In the genomic region with DNA sequence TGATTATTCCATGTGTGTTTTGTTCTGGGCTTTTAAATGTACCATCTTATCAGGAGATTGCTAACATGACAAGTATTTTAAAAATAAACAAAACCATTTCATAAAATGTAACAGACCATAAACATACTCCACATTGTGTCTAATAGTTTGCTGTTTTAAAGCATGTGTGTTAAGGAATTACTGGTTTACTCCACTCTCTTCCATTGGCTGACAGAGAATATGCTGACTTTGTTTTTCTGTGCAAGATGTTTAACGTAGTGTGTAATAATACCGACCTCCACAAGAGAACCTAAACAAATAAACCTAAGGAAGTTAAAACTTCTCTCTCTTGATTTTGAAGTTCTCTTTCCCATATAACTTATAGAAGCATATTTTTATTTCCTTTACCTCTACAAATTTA, we compare ENCODE assay signal across 26 cellular contexts. TPM values are rescaled to one million over a fixed set of nuclear protein-coding genes. Genes with fewer than 3 reads are reported as not detected.
A peak's percentile ranks its signal among the peaks of the same experiment; 100 is the strongest.
DNase-seq lines count a peak whose midpoint lies in the region; ATAC-seq, FAIRE-seq and TF ChIP-seq lines count a peak whose summit lies in the region.
"Had no signal": no experiment of that assay in that cellular context is flagged by ENCODE, and none has a peak within 500 bp of the region (broad histone marks: within the 10 kb centered on the region; RNA-seq: fewer than 3 reads in every experiment).

No MANE protein-coding gene starts in this region.

- H3K27ac ChIP-seq in A549, result no peak overlapping the region
- H3K27ac ChIP-seq in mesenchymal stem cell (ENCODE audit: low read length, poor library complexity, severe bottlenecking), result no peak overlapping the region
- H3K27ac ChIP-seq: gastrocnemius medialis, PC-9 had no signal

- TF ChIP-seq CTCF in A549 (IDR thresholded peaks at IDR 0.05), result no peak

- H3K14ac ChIP-seq in mesenchymal stem cell (ENCODE audit: low read length in 2 of 2), result no peak overlapping the region

- H4K8ac ChIP-seq in mesenchymal stem cell (ENCODE audit: low read length), result no peak overlapping the region

- H3K36me3 ChIP-seq in mesenchymal stem cell (ENCODE audit: control insufficient read depth in 1 of 2, insufficient read depth in 2 of 2, low read depth in 1 of 2, low read length in 2 of 2), result no peaks in the 10 kb centered on the region
- H3K36me3 ChIP-seq: gastrocnemius medialis had no signal

- no peak overlapping the region for H3K23ac ChIP-seq in mesenchymal stem cell (ENCODE audit: low read length in 2 of 2)

- H2BK12ac ChIP-seq in mesenchymal stem cell (ENCODE audit: low read length in 2 of 2), result no peak overlapping the region

- H3K9me3 ChIP-seq in A549 (peaks cover 3% of the 10 kb centered on the region; the same call in 1 of the 3 replicates), mesenchymal stem cell (ENCODE audit: control insufficient read depth, low read length) (no peaks in the 10 kb centered on the region)

- H3K79me1 ChIP-seq in mesenchymal stem cell (replicated peaks; ENCODE audit: low read length, poor library complexity, severe bottlenecking), result no peaks in the 10 kb centered on the region

- no peak overlapping the region for H2BK5ac ChIP-seq in mesenchymal stem cell (ENCODE audit: low read depth, low read length, poor library complexity, severe bottlenecking)

- H3K4me1 ChIP-seq in A549, result no peaks in the 10 kb centered on the region
- H3K4me1 ChIP-seq in mesenchymal stem cell (ENCODE audit: control insufficient read depth, insufficient read depth, low read depth, low read length), result peaks cover 3% of the 10 kb centered on the region

- H2BK120ac ChIP-seq in mesenchymal stem cell (ENCODE audit: low read depth, low read length), result no peak overlapping the region

- H2AK5ac ChIP-seq in mesenchymal stem cell (ENCODE audit: low read length, severe bottlenecking), result no peak overlapping the region

- H3K27me3 ChIP-seq in mesenchymal stem cell (ENCODE audit: control insufficient read depth in 1 of 2, insufficient read depth in 1 of 2, low read length in 2 of 2), result no peaks in the 10 kb centered on the region

- CTCF ChIA-PET in A549 (lab: Yijun Ruan, JAX), result interaction anchor here (1.3 kb wide), 1 partner anchor 21 kb away, joined by 4 read pairs; no protein-coding TSS in a partner anchor

- 31% methylated on average over 2 of the region's 2 CpGs for WGBS in A549 (ENCODE audit: missing lambda C conversion rate)
- WGBS in mesenchymal stem cell, result 13% methylated on average over 1 of the region's 2 CpGs

- H3K4me2 ChIP-seq in A549, result no peak overlapping the region
- H3K4me2 ChIP-seq in mesenchymal stem cell (ENCODE audit: low read length, poor library complexity, severe bottlenecking), result no peak overlapping the region
- H3K4me2 ChIP-seq: PC-9 had no signal

- FAIRE-seq in A549 (lab: Jason Lieb, UNC) (no peak), endometrium (lab: Jason Lieb, UNC) (peak; percentile 91)
- FAIRE-seq: keratinocyte, small intestine had no signal

- H2BK15ac ChIP-seq in mesenchymal stem cell (ENCODE audit: low read depth, poor library complexity, severe bottlenecking), result no peak overlapping the region

- H3K18ac ChIP-seq in mesenchymal stem cell (ENCODE audit: low read depth in 1 of 2, low read length in 2 of 2), result no peak overlapping the region

- DNase-seq in A549 (ENCODE audit: low read depth in 1 of 2, low spot score in 1 of 2), result no peak
- DNase-seq in M059J (ENCODE audit: low read depth), result peak; percentile 4
- peak; percentile 53 for DNase-seq in mesenchymal stem cell
- no peak for DNase-seq in AML-193 (lab: John Stamatoyannopoulos, UW)
- DNase-seq in stimulated activated CD4-positive, alpha-beta T cell treated with anti-CD3 and anti-CD28 coated beads, Interleukin-15, amount 100 ng/mL, for 24 hours, result no peak
- DNase-seq in stimulated activated CD4-positive, alpha-beta T cell treated with anti-CD3 and anti-CD28 coated beads, Interleukin-1b, Interleukin-23, amount 100 ng/mL, for 48 hours, result no peak
- DNase-seq: activated CD4-positive, CD25-positive, alpha-beta regulatory T cell treated with anti-CD3 and anti-CD28 coated beads, Interleukin-2, amount 50 U/mL, for 72 hours; activated CD8-positive, alpha-beta T cell treated with anti-CD3 and anti-CD28 coated beads for 36 hours; activated effector memory CD4-positive, alpha-beta T cell treated with anti-CD3 and anti-CD28 coated beads, Interleukin-2, amount 50 U/mL, for 16 hours; activated naive CD8-positive, alpha-beta T cell treated with anti-CD3 and anti-CD28 coated beads, Interleukin-2, amount 50 U/mL, for 24 hours; activated T-cell treated with anti-CD3 and anti-CD28 coated beads for 4 hours; Calu3; gastrocnemius medialis; H9; KG1; MV-4-11; NCI-H1694; NCI-H774; nucleus accumbens; small intestine; stimulated activated CD4-positive, alpha-beta T cell treated with anti-CD3 and anti-CD28 coated beads, Interleukin-4, amount 100 ng/mL, for 1 hour; stimulated activated naive CD4-positive, alpha-beta T cell treated with Interleukin-2 at 50 U/mL for 16 hours had no signal

- TF ChIP-seq POLR2A in A549 (IDR thresholded peaks at IDR 0.05; ENCODE audit: low read length), result no peak

- H3K4me3 ChIP-seq in A549 (no peak overlapping the region), mesenchymal stem cell (ENCODE audit: insufficient read depth in 1 of 2, low read depth in 1 of 2, low read length in 2 of 2) (no peak overlapping the region)
- H3K4me3 ChIP-seq: gastrocnemius medialis, PC-9 had no signal

- no peak for ATAC-seq in A549
- no peak for ATAC-seq in GM18519 (IDR thresholded peaks at IDR 0.05; ENCODE audit: low FRiP score, unreplicated experiment)
- ATAC-seq: activated CD8-positive, alpha-beta T cell treated with anti-CD3 and anti-CD28 coated beads for 36 hours; activated naive CD8-positive, alpha-beta T cell treated with anti-CD3 and anti-CD28 coated beads, Interleukin-2, amount 50 U/mL, for 24 hours; gastrocnemius medialis had no signal

- TF ChIP-seq EP300 in A549 (IDR thresholded peaks at IDR 0.05), result no peak

- H4K91ac ChIP-seq in mesenchymal stem cell (ENCODE audit: low read length), result no peak overlapping the region

- no peak overlapping the region for H3K9ac ChIP-seq in mesenchymal stem cell (ENCODE audit: low read length)

- H2AFZ ChIP-seq in mesenchymal stem cell (ENCODE audit: low read depth, low read length), result no peak overlapping the region
- H2AFZ ChIP-seq: PC-9 had no signal

- POLR2A ChIA-PET in A549 (lab: Yijun Ruan, JAX), result interaction anchor here (1.9 kb wide), 1 partner anchor 17 kb away, joined by 6 read pairs; a partner anchor contains a TSS

- TF ChIP-seq RAD21 in A549 (conservative IDR thresholded peaks at IDR 0.05 in 1 of 2, IDR thresholded peaks at IDR 0.05 in 1 of 2), result no peak

- no peak overlapping the region for H3K4ac ChIP-seq in mesenchymal stem cell (ENCODE audit: low read depth in 1 of 2, low read length in 2 of 2)

TF ChIP-seq in A549, 52 proteins besides CTCF, POLR2A, EP300 and RAD21:
- TF ChIP-seq NFE2L2 (conservative IDR thresholded peaks at IDR 0.05; ENCODE audit: low read length), result no peak
- TF ChIP-seq MAFK (IDR thresholded peaks at IDR 0.05; ENCODE audit: partially characterized antibody), result peak; percentile 91
TF ChIP-seq in A549: peak in this region for 1.

RNA-seq across cellular contexts. Expression of a gene that starts 17.0 kb away (rescaled TPM):
- polyA plus RNA-seq in A549 (2011; rRNA removed) (52.0 and 75.0 TPM in 2 replicates), A549 (2017; fragmentation: RNase III; extraction: RNeasy Plus Mini Kit Qiagen cat#74134 plus additional on column Dnase treatment) (35.6 to 40.5 TPM (median 40.2 TPM) in 3 replicates)
- polyA plus RNA-seq in A549 (2012; cell fraction: cytosol; rRNA removed), result 32.7 and 37.8 TPM in 2 replicates
- polyA plus RNA-seq in A549 (2012; cell fraction: nucleus; rRNA removed), result 42.0 and 48.2 TPM in 2 replicates
- 17.2 and 18.0 TPM in 2 replicates for polyA minus RNA-seq in A549 (2011; rRNA and poly(A)+ RNA removed)
- 15.3 and 29.9 TPM in 2 replicates for total RNA-seq in M059J (2014; rRNA removed; shearing (Covaris generic))
- polyA plus RNA-seq in mesenchymal stem cell (2013, experiment 1 of 2), result 21.7 TPM
- polyA plus RNA-seq in mesenchymal stem cell (2013, experiment 2 of 2), result 23.6 TPM

Comparison
In these comparisons a context has a peak if more than half of its experiments do, and no peak if none do; other contexts are left out.
1. DNase-seq: peak in M059J (single experiment) and mesenchymal stem cell (single experiment); none in A549 (0 of 2), AML-193 (0 of 2), stimulated activated CD4-positive, alpha-beta T cell treated with anti-CD3 and anti-CD28 coated beads, Interleukin-15, amount 100 ng/mL, for 24 hours (single experiment) and stimulated activated CD4-positive, alpha-beta T cell treated with anti-CD3 and anti-CD28 coated beads, Interleukin-1b, Interleukin-23, amount 100 ng/mL, for 48 hours (single experiment).